ENCODE assay signal across 23 cellular contexts in genomic region chr17:20207295-20207985, GRCh38.
A peak's percentile ranks its signal among the peaks of the same experiment; 100 is the strongest.
DNase-seq lines count a peak whose midpoint lies in the region; ATAC-seq, FAIRE-seq and TF ChIP-seq lines count a peak whose summit lies in the region.
"Had no signal": no experiment of that assay in that cellular context is flagged by ENCODE, and none has a peak within 500 bp of the region (broad histone marks: within the 10 kb centered on the region; RNA-seq: fewer than 3 reads in every experiment).

No MANE protein-coding gene starts in this region.

- H3K4me2 ChIP-seq in K562 (ENCODE audit: insufficient read depth, low read length): no peak overlapping the region; the same call in 1 of the 2 replicates
- H3K4me2 ChIP-seq: BLaER1 treated with 17β-estradiol and CSF1 and Interleukin-3, amounts not matched to agents 10 nM and 100 nM had no signal

- peaks cover 7% of the 10 kb centered on the region; the same call in 2 of the 3 replicates for H3K36me3 ChIP-seq in K562 (ENCODE audit: control insufficient read depth, insufficient read depth, low read length)
- H3K36me3 ChIP-seq: MG63, right atrium auricular region, transverse colon had no signal

- H2AFZ ChIP-seq in K562 (ENCODE audit: low read depth, low read length): 0 out of 2 replicates have a peak overlapping the region, but pooled peaks have one; percentile 32

- H3K27me3 ChIP-seq in K562 (ENCODE audit: control insufficient read depth in 2 of 2, insufficient read depth in 2 of 2, low read length in 2 of 2): no peaks in the 10 kb centered on the region
- H3K27me3 ChIP-seq: BLaER1 treated with 17β-estradiol and CSF1 and Interleukin-3, amounts not matched to agents 10 nM and 100 nM; MG63; right atrium auricular region; transverse colon had no signal

- no peak overlapping the region; a peak in 1 of 4 replicates for H3K9ac ChIP-seq in K562 (ENCODE audit: insufficient read depth in 1 of 2, low read depth in 2 of 2, low read length in 2 of 2)
- H3K9ac ChIP-seq: BLaER1 treated with 17β-estradiol and CSF1 and Interleukin-3, amounts not matched to agents 10 nM and 100 nM had no signal

- intact Hi-C loops in K562 (cut with micrococcal nuclease) (no loop called here), left colon (cut with DNase I, micrococcal nuclease) (no loop called here)

- no peaks in the 10 kb centered on the region for H3K9me1 ChIP-seq in K562 (ENCODE audit: control insufficient read depth, insufficient read depth, low read length)

- H4K20me1 ChIP-seq in K562 (replicated peaks; ENCODE audit: control insufficient read depth, insufficient read depth, low read length): no peaks in the 10 kb centered on the region

- peaks cover 0 to 24% of the 10 kb centered on the region in 2 experiments; a peak in 4 of 5 replicates for H3K4me1 ChIP-seq in K562 (replicated peaks in 1 of 2; ENCODE audit: control insufficient read depth in 2 of 2, insufficient read depth in 2 of 2, low read length in 2 of 2)
- H3K4me1 ChIP-seq: right atrium auricular region had no signal

- H3K9me3 ChIP-seq in K562 (replicated peaks; ENCODE audit: control insufficient read depth, insufficient read depth, low read depth, low read length): no peaks in the 10 kb centered on the region
- H3K9me3 ChIP-seq: MG63, right atrium auricular region, transverse colon had no signal

- TF ChIP-seq POLR2A in K562 (conservative IDR thresholded peaks at IDR 0.05): no peak

- peak overlapping the region; percentile 60 for H3K27ac ChIP-seq in K562 (ENCODE audit: extremely low read depth, low read depth, low read length)
- H3K27ac ChIP-seq: BLaER1 treated with 17β-estradiol and CSF1 and Interleukin-3, amounts not matched to agents 10 nM and 100 nM; right atrium auricular region had no signal

- H3K79me2 ChIP-seq in K562 (ENCODE audit: control insufficient read depth, insufficient read depth, low read length): no peaks in the 10 kb centered on the region; the same call in 2 of the 3 replicates

- DNase-seq in OCI-M1 (lab: John Stamatoyannopoulos, UW) (peak; percentile 75), K562 (ENCODE audit: extremely low read depth in 1 of 4, low spot score in 3 of 4) (peak in 1 of 4 experiments; percentile 35), kidney glomerular epithelial cell (lab: John Stamatoyannopoulos, UW) (peak; percentile 33), left colon (no peak), SIG-M5 (lab: John Stamatoyannopoulos, UW) (no peak)
- DNase-seq: activated CD4-positive, alpha-beta T cell treated with anti-CD3 and anti-CD28 coated beads for 36 hours; activated CD8-positive, alpha-beta memory T cell treated with anti-CD3 and anti-CD28 coated beads for 24 hours; anterior cingulate cortex; effector memory CD4-positive, alpha-beta T cell; GOT3; naive B cell; NCI-H1417 treated with DMSO at 0.1 percent for 48 hours; NCI-H524; occipital lobe; stimulated activated CD4-positive, alpha-beta T cell treated with anti-CD3 and anti-CD28 coated beads, Interleukin-4, amount 100 ng/mL, for 24 hours; stimulated activated naive CD4-positive, alpha-beta T cell treated with Interleukin-2 at 50 U/mL for 16 hours; transverse colon had no signal

- POLR2A ChIA-PET in K562 (lab: Yijun Ruan, JAX): no interaction called here

- no peak for TF ChIP-seq CTCF in K562 (IDR thresholded peaks at IDR 0.05 in 2 of 3, conservative IDR thresholded peaks at IDR 0.05 in 1 of 3; ENCODE audit: insufficient read depth in 2 of 3, low read depth in 1 of 3, low read length in 3 of 3)

- ATAC-seq in K562: peak; percentile 47
- no peak for ATAC-seq in left colon
- no peak for ATAC-seq in HG02840 (IDR thresholded peaks at IDR 0.05; ENCODE audit: low FRiP score, unreplicated experiment)
- ATAC-seq in GM19452 (IDR thresholded peaks at IDR 0.05; ENCODE audit: unreplicated experiment): no peak
- ATAC-seq: activated CD4-positive, alpha-beta T cell treated with anti-CD3 and anti-CD28 coated beads for 36 hours had no signal

- H3K4me3 ChIP-seq in K562: no peak overlapping the region
- H3K4me3 ChIP-seq: BLaER1 treated with 17β-estradiol and CSF1 and Interleukin-3, amounts not matched to agents 10 nM and 100 nM; MG63; right atrium auricular region; transverse colon had no signal

- in situ Hi-C loops in K562 (cut with MboI): no loop called here

- WGBS in K562 (ENCODE audit: insufficient coverage, low coverage, missing lambda C conversion rate): 5% methylated on average over 2 of the region's 2 CpGs

- peak; percentile 64; the same call in 1 of the 2 replicates for TF ChIP-seq EP300 in K562 (IDR thresholded peaks at IDR 0.05; ENCODE audit: low read length)

- no TSS peak for BruUV-seq in K562 (replicated peaks; lab: Mats Ljungman, UMichigan)

- peak; percentile 25 for FAIRE-seq in A204.1 (lab: Jason Lieb, UNC)
- no peak for FAIRE-seq in K562 (lab: Jason Lieb, UNC)

- CTCF ChIA-PET in K562 (lab: Yijun Ruan, JAX; ENCODE audit: low intra/inter-chr PET ratio): no interaction called here

- TF ChIP-seq RAD21 in K562 (CRISPR knock-in tag; conservative IDR thresholded peaks at IDR 0.05 in 1 of 2, IDR thresholded peaks at IDR 0.05 in 1 of 2): no peak

TF ChIP-seq in K562, 482 proteins besides CTCF, POLR2A, EP300 and RAD21 (continues in another document):
- TF ChIP-seq, protein P1, sequence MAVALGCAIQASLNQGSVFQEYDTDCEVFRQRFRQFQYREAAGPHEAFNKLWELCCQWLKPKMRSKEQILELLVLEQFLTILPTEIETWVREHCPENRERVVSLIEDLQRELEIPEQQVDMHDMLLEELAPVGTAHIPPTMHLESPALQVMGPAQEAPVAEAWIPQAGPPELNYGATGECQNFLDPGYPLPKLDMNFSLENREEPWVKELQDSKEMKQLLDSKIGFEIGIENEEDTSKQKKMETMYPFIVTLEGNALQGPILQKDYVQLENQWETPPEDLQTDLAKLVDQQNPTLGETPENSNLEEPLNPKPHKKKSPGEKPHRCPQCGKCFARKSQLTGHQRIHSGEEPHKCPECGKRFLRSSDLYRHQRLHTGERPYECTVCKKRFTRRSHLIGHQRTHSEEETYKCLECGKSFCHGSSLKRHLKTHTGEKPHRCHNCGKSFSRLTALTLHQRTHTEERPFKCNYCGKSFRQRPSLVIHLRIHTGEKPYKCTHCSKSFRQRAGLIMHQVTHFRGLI (CRISPR knock-in tag; IDR thresholded peaks at IDR 0.05): 0 out of 2 replicates have a peak, but pooled peaks have one; percentile 10
- TF ChIP-seq CBFA2T3 (IDR thresholded peaks at IDR 0.05): peak; percentile 87
- 0 out of 2 replicates have a peak, but pooled peaks have one; percentile 18 for TF ChIP-seq JUND (IDR thresholded peaks at IDR 0.05; ENCODE audit: borderline replicate concordance, low read depth, low read length)
- TF ChIP-seq JUND (tag; IDR thresholded peaks at IDR 0.05; ENCODE audit: borderline replicate concordance, low read depth, low read length): no peak
- peak; percentile 64; the same call in 1 of the 2 replicates for TF ChIP-seq MTA2 (IDR thresholded peaks at IDR 0.05; ENCODE audit: low read depth)
- peak; percentile 68; the same call in 1 of the 2 replicates for TF ChIP-seq SMARCC2 (IDR thresholded peaks at IDR 0.05; ENCODE audit: low read depth)
- TF ChIP-seq ETV1 (tag; conservative IDR thresholded peaks at IDR 0.05; ENCODE audit: low read depth): no peak
- no peak for TF ChIP-seq SMC3 (conservative IDR thresholded peaks at IDR 0.05; ENCODE audit: insufficient read depth, low read depth, low read length)
- peak; percentile 70 for TF ChIP-seq NCOR1 (IDR thresholded peaks at IDR 0.05)
- no peak for TF ChIP-seq MAFK (IDR thresholded peaks at IDR 0.05; ENCODE audit: low read length)
- peak; percentile 53; the same call in 1 of the 2 replicates for TF ChIP-seq FOSL1 (tag; conservative IDR thresholded peaks at IDR 0.05)
- TF ChIP-seq ZNF384 (IDR thresholded peaks at IDR 0.05; ENCODE audit: low read depth, low read length): no peak
- no peak for TF ChIP-seq ZNF316 (IDR thresholded peaks at IDR 0.05)
- peak; percentile 18; the same call in 1 of the 2 replicates for TF ChIP-seq NFIC (IDR thresholded peaks at IDR 0.05)
- TF ChIP-seq STAT5A (IDR thresholded peaks at IDR 0.05; ENCODE audit: borderline replicate concordance, low read length): 0 out of 2 replicates have a peak, but pooled peaks have one; percentile 37
- TF ChIP-seq ARID1B (IDR thresholded peaks at IDR 0.05): peak; percentile 92
- TF ChIP-seq NFRKB (IDR thresholded peaks at IDR 0.05; ENCODE audit: low read depth): no peak
- no peak for TF ChIP-seq FOS (IDR thresholded peaks at IDR 0.05; ENCODE audit: extremely low read depth, insufficient read length)
- TF ChIP-seq POLR2AphosphoS5 (IDR thresholded peaks at IDR 0.05; ENCODE audit: control insufficient read depth, insufficient read depth, low read depth, low read length): peak; percentile 40; the same call in 1 of the 2 replicates
- TF ChIP-seq HOMEZ (CRISPR knock-in tag; IDR thresholded peaks at IDR 0.05): no peak
- TF ChIP-seq CCNT2 (IDR thresholded peaks at IDR 0.05; ENCODE audit: borderline replicate concordance, extremely low read depth, insufficient read length, low read depth, low read length): peak; percentile 51
- TF ChIP-seq TEAD4 (IDR thresholded peaks at IDR 0.05; ENCODE audit: low read length): peak; percentile 90
- no peak for TF ChIP-seq TEAD4 (CRISPR knock-in tag; IDR thresholded peaks at IDR 0.05; ENCODE audit: borderline replicate concordance)
- 0 out of 2 replicates have a peak, but pooled peaks have one; percentile 23 for TF ChIP-seq FOXM1 (IDR thresholded peaks at IDR 0.05; ENCODE audit: low read depth)
- no peak for TF ChIP-seq FOXM1 (CRISPR knock-in tag; IDR thresholded peaks at IDR 0.05; ENCODE audit: low read depth)
- TF ChIP-seq CBFA2T2 (conservative IDR thresholded peaks at IDR 0.05): peak; percentile 76
- peak; percentile 87 for TF ChIP-seq TAL1 (IDR thresholded peaks at IDR 0.05)
- TF ChIP-seq SMARCA4 (IDR thresholded peaks at IDR 0.05): peak; percentile 73
- peak; percentile 87 for TF ChIP-seq DPF2 (IDR thresholded peaks at IDR 0.05)
- 0 out of 2 replicates have a peak, but pooled peaks have one; percentile 28 for TF ChIP-seq PML (IDR thresholded peaks at IDR 0.05; ENCODE audit: low read length)

Comparison
In these comparisons a context has a peak if more than half of its experiments do, and no peak if none do; other contexts are left out.
1. DNase-seq: peak in OCI-M1 (single experiment) and kidney glomerular epithelial cell (single experiment); none in left colon (0 of 2) and SIG-M5 (single experiment).